ENCODE assay signal across 1 cellular context in genomic region chr1:156319664-156320063, GRCh38.
TF ChIP-seq lines count a peak whose summit lies in the region.

No MANE protein-coding gene starts in this region.

TF ChIP-seq in K562, 482 proteins besides CTCF, POLR2A, EP300 and RAD21:
- no peak for TF ChIP-seq KLF13 (tag; IDR thresholded peaks at IDR 0.05; ENCODE audit: borderline replicate concordance, low read depth)
- no peak for TF ChIP-seq ZNF232 (CRISPR knock-in tag; IDR thresholded peaks at IDR 0.05)
